19 cellular contexts compared by ENCODE assay signal in genomic region chr12:109640961-109641360, GRCh38.
"Had no signal": no experiment of that assay in that cellular context is flagged by ENCODE, and none has a peak within 500 bp of the region (broad histone marks: within the 10 kb centered on the region; RNA-seq: fewer than 3 reads in every experiment).

No MANE protein-coding gene starts in this region.

- H3K9me3 Mint-ChIP-seq: endodermal cell; naive thymus-derived CD8-positive, alpha-beta T cell; nephron progenitor cell; stimulated activated effector memory CD8-positive, alpha-beta T cell treated with anti-CD3 and anti-CD28 coated beads, Interleukin-12 subunit alpha, Interleukin-12 subunit beta, amount 100 ng/mL, for 72 hours had no signal

- H3K27ac Mint-ChIP-seq: endodermal cell; naive thymus-derived CD8-positive, alpha-beta T cell; nephron progenitor cell; stimulated activated effector memory CD8-positive, alpha-beta T cell treated with anti-CD3 and anti-CD28 coated beads, Interleukin-12 subunit alpha, Interleukin-12 subunit beta, amount 100 ng/mL, for 72 hours had no signal

- DNase-seq: effector CD8-positive, alpha-beta T cell; endodermal cell; foreskin fibroblast; gastrocnemius medialis; head of caudate nucleus; left ventricle myocardium superior; lower lobe of right lung; naive thymus-derived CD8-positive, alpha-beta T cell; nephron progenitor cell; nucleus accumbens; sigmoid colon; stimulated activated CD4-positive, alpha-beta T cell treated with anti-CD3 and anti-CD28 coated beads, Interleukin-2, amount 100 ng/mL, for 24 hours; stimulated activated CD4-positive, alpha-beta T cell treated with anti-CD3 and anti-CD28 coated beads, Interleukin-4, amount 100 ng/mL, for 24 hours; stimulated activated naive CD4-positive, alpha-beta T cell treated with Interleukin-2 at 50 U/mL for 16 hours; stomach; thyroid gland; trophoblast cell had no signal

- H3K36me3 Mint-ChIP-seq: naive thymus-derived CD8-positive, alpha-beta T cell; stimulated activated effector memory CD8-positive, alpha-beta T cell treated with anti-CD3 and anti-CD28 coated beads, Interleukin-12 subunit alpha, Interleukin-12 subunit beta, amount 100 ng/mL, for 72 hours had no signal

- H3K4me1 Mint-ChIP-seq: endodermal cell; naive thymus-derived CD8-positive, alpha-beta T cell; nephron progenitor cell; stimulated activated effector memory CD8-positive, alpha-beta T cell treated with anti-CD3 and anti-CD28 coated beads, Interleukin-12 subunit alpha, Interleukin-12 subunit beta, amount 100 ng/mL, for 72 hours had no signal

- H3K4me3 Mint-ChIP-seq: endodermal cell; naive thymus-derived CD8-positive, alpha-beta T cell; nephron progenitor cell; stimulated activated effector memory CD8-positive, alpha-beta T cell treated with anti-CD3 and anti-CD28 coated beads, Interleukin-12 subunit alpha, Interleukin-12 subunit beta, amount 100 ng/mL, for 72 hours had no signal

- ATAC-seq: esophagus mucosa; gastrocnemius medialis; left ventricle myocardium superior; lower lobe of right lung; naive thymus-derived CD8-positive, alpha-beta T cell; stimulated activated effector memory CD8-positive, alpha-beta T cell treated with anti-CD3 and anti-CD28 coated beads, Interleukin-12 subunit alpha, Interleukin-12 subunit beta, amount 100 ng/mL, for 72 hours had no signal
